ENCODE assay signal across 9 cellular contexts in genomic region chr7:44065431-44066110, GRCh38. TPM values are rescaled to one million over a fixed set of nuclear protein-coding genes. Genes with fewer than 3 reads are reported as not detected.
DNase-seq lines count a peak whose midpoint lies in the region; FAIRE-seq and TF ChIP-seq lines count a peak whose summit lies in the region.
"Had no signal": no experiment of that assay in that cellular context is flagged by ENCODE, and none has a peak within 500 bp of the region (broad histone marks: within the 10 kb centered on the region; RNA-seq: fewer than 3 reads in every experiment).

Gene PGAM2 (minus strand): TSS chr7:44065567. CDS start chr7:44065529, 38 bp downstream.

- FAIRE-seq in small intestine (lab: Jason Lieb, UNC), result no peak
- FAIRE-seq: colon had no signal

- TF ChIP-seq CTCF in endothelial cell (IDR thresholded peaks at IDR 0.05; ENCODE audit: unreplicated experiment), result no peak

- no peak within 1 kb of the TSS for H4K8ac ChIP-seq in neuronal stem cell (ENCODE audit: low read depth, low read length)

- H3K18ac ChIP-seq in neuronal stem cell (ENCODE audit: low read length), result peak within 1 kb of the TSS; percentile 92

- peaks cover 19 to 24% of the 10 kb centered on the region in 2 donors for H3K4me1 ChIP-seq in neuronal stem cell (ENCODE audit: control insufficient read depth in 2 of 2, insufficient read depth in 1 of 2, low read depth in 1 of 2, low read length in 2 of 2)
- no peaks in the 10 kb centered on the region for H3K4me1 ChIP-seq in small intestine (ENCODE audit: control insufficient read depth in 2 of 2, insufficient read depth in 1 of 2, low read depth in 1 of 2, low read length in 1 of 2)

- H3K4me1 Mint-ChIP-seq in dendritic cell treated with granulocyte-macrophage colony-stimulating factor and Interleukin-4, amounts not matched to agents 40 ng/mL and 50 ng/mL, for 4 days (ENCODE audit: low read depth), result peaks cover 52% of the 10 kb centered on the region
- no peaks in the 10 kb centered on the region for H3K4me1 Mint-ChIP-seq in endothelial cell (ENCODE audit: unreplicated experiment)

- no peak within 1 kb of the TSS for H3K4me3 Mint-ChIP-seq in dendritic cell treated with granulocyte-macrophage colony-stimulating factor and Interleukin-4, amounts not matched to agents 40 ng/mL and 50 ng/mL, for 4 days
- no peak within 1 kb of the TSS for H3K4me3 Mint-ChIP-seq in endothelial cell (ENCODE audit: unreplicated experiment)

- H3K23ac ChIP-seq in neuronal stem cell (ENCODE audit: low read depth, low read length, poor library complexity), result peak within 1 kb of the TSS; percentile 89

- H3K9me3 ChIP-seq in neuronal stem cell (replicated peaks in 1 of 2; ENCODE audit: control insufficient read depth in 2 of 2, insufficient read depth in 1 of 2, low read depth in 1 of 2, low read length in 2 of 2) (no peaks in the 10 kb centered on the region), small intestine (ENCODE audit: control insufficient read depth, low read depth) (no peaks in the 10 kb centered on the region)

- peak; percentile 11 for TF ChIP-seq POLR2A in GM15510 (IDR thresholded peaks at IDR 0.05; ENCODE audit: borderline replicate concordance, extremely low read depth, insufficient read length)

- peaks cover 4% of the 10 kb centered on the region for H3K79me1 ChIP-seq in neuronal stem cell (ENCODE audit: low read depth, low read length)

- intact Hi-C loops in dendritic cell treated with granulocyte-macrophage colony-stimulating factor and Interleukin-4, amounts not matched to agents 40 ng/mL and 50 ng/mL, for 4 days (cut with micrococcal nuclease), result no loop called here

- H3K27ac Mint-ChIP-seq in dendritic cell treated with granulocyte-macrophage colony-stimulating factor and Interleukin-4, amounts not matched to agents 40 ng/mL and 50 ng/mL, for 4 days, result peak within 1 kb of the TSS; percentile 66
- H3K27ac Mint-ChIP-seq in endothelial cell (ENCODE audit: unreplicated experiment), result no peak within 1 kb of the TSS

- peak within 1 kb of the TSS; percentile 84 for H2AFZ ChIP-seq in neuronal stem cell (ENCODE audit: low read length)

- no CpG with 5 or more reads among the region's 14 CpGs for WGBS in neuronal stem cell (ENCODE audit: extremely low coverage in 2 of 2, insufficient read length in 2 of 2, insufficient replicate concordance in 1 of 2), 2 donors
- WGBS in small intestine, 3 donors, result 19 to 33% (median 32%) methylated on average over 14 of the region's 14 CpGs

- peak within 1 kb of the TSS; percentile 9 for H3K14ac ChIP-seq in neuronal stem cell (ENCODE audit: low read length)

- H2AK5ac ChIP-seq in neuronal stem cell (ENCODE audit: low read depth, low read length), result peak within 1 kb of the TSS; percentile 99

- H3K4me3 ChIP-seq in neuronal stem cell (ENCODE audit: low read length in 2 of 2), result peak within 1 kb of the TSS in 1 of 2 donors; percentile 61
- no peak within 1 kb of the TSS for H3K4me3 ChIP-seq in small intestine (ENCODE audit: low read depth in 1 of 2, low read length in 2 of 2)

- peak within 1 kb of the TSS; percentile 47 for H3K4me2 ChIP-seq in neuronal stem cell (ENCODE audit: insufficient read depth, low read length, poor library complexity, severe bottlenecking)

- peak within 1 kb of the TSS; percentile 75 for H3K9ac ChIP-seq in neuronal stem cell (ENCODE audit: low read depth, low read length, poor library complexity)

- peak within 1 kb of the TSS; percentile 86 for H3K4ac ChIP-seq in neuronal stem cell (ENCODE audit: low read length)

- H2BK12ac ChIP-seq in neuronal stem cell (ENCODE audit: low read length), result peak within 1 kb of the TSS; percentile 67

- H2BK5ac ChIP-seq in neuronal stem cell (ENCODE audit: low read length), result peak within 1 kb of the TSS; percentile 97

- H3K27me3 ChIP-seq in neuronal stem cell (ENCODE audit: control insufficient read depth in 3 of 3, insufficient read depth in 3 of 3, low read depth in 1 of 3, low read length in 3 of 3) (no peaks in the 10 kb centered on the region), small intestine (ENCODE audit: control insufficient read depth in 2 of 2, insufficient read depth in 2 of 2, low read length in 2 of 2) (no peaks in the 10 kb centered on the region)

- no peak within 1 kb of the TSS for H4K91ac ChIP-seq in neuronal stem cell (ENCODE audit: low read depth, low read length, poor library complexity)

- peak within 1 kb of the TSS; percentile 56 for H2BK120ac ChIP-seq in neuronal stem cell (ENCODE audit: low read depth, low read length)

- H3K27me3 Mint-ChIP-seq in dendritic cell treated with granulocyte-macrophage colony-stimulating factor and Interleukin-4, amounts not matched to agents 40 ng/mL and 50 ng/mL, for 4 days, result peaks cover 6% of the 10 kb centered on the region
- peaks cover 12% of the 10 kb centered on the region for H3K27me3 Mint-ChIP-seq in endothelial cell (ENCODE audit: unreplicated experiment)

- H3K36me3 Mint-ChIP-seq in dendritic cell treated with granulocyte-macrophage colony-stimulating factor and Interleukin-4, amounts not matched to agents 40 ng/mL and 50 ng/mL, for 4 days (ENCODE audit: low read depth), result peaks cover 30% of the 10 kb centered on the region
- H3K36me3 Mint-ChIP-seq in endothelial cell (ENCODE audit: low read depth, unreplicated experiment), result peaks cover 4% of the 10 kb centered on the region

- H2BK15ac ChIP-seq in neuronal stem cell (ENCODE audit: low read length), result peak within 1 kb of the TSS; percentile 25

- DNase-seq in NCI-H774 (lab: John Stamatoyannopoulos, UW) (peak; percentile 29), neuronal stem cell (ENCODE audit: low spot score) (peak; percentile 69), small intestine (no peak), endothelial cell (ENCODE audit: low spot score) (no peak), KG1 (lab: John Stamatoyannopoulos, UW) (no peak)
- no peak for DNase-seq in activated naive CD4-positive, alpha-beta T cell treated with anti-CD3 and anti-CD28 coated beads, Interleukin-2, amount 50 U/mL, for 16 hours

- no peaks in the 10 kb centered on the region for H3K9me3 Mint-ChIP-seq in dendritic cell treated with granulocyte-macrophage colony-stimulating factor and Interleukin-4, amounts not matched to agents 40 ng/mL and 50 ng/mL, for 4 days
- no peaks in the 10 kb centered on the region for H3K9me3 Mint-ChIP-seq in endothelial cell (ENCODE audit: unreplicated experiment)

- H3K36me3 ChIP-seq in neuronal stem cell (replicated peaks in 1 of 2; ENCODE audit: control insufficient read depth in 2 of 2, insufficient read depth in 2 of 2, low read length in 2 of 2) (peaks cover 9 to 23% of the 10 kb centered on the region in 2 donors), small intestine (ENCODE audit: control insufficient read depth in 2 of 2, insufficient read depth in 2 of 2, low read length in 2 of 2) (peaks cover 4 to 7% of the 10 kb centered on the region in 2 donors)

- H3K27ac ChIP-seq in neuronal stem cell (replicated peaks; ENCODE audit: low read length) (peak within 1 kb of the TSS; percentile 77), small intestine (ENCODE audit: low read depth in 1 of 2, low read length in 1 of 2) (no peak within 1 kb of the TSS)

RNA-seq across cellular contexts. Expression of gene PGAM2, which starts in this region (rescaled TPM):
- 17.7 TPM for polyA plus RNA-seq in neuronal stem cell (2013, experiment 1 of 2)
- 17.9 TPM for polyA plus RNA-seq in neuronal stem cell (2013, experiment 2 of 2)
- polyA plus RNA-seq in small intestine, result 1 to 10 TPM in 2 of 3 donors, under 1 TPM in 1; 1.00 to 5.7 (median 2.2) TPM
- not detected for total RNA-seq in endothelial cell (ENCODE audit: unreplicated experiment)

Comparison
In these comparisons a context has a peak if more than half of its experiments do, and no peak if none do; other contexts are left out.
1. DNase-seq: peak in NCI-H774 (single experiment) and neuronal stem cell (single experiment); none in small intestine (single experiment), endothelial cell (single experiment), KG1 (single experiment) and activated naive CD4-positive, alpha-beta T cell treated with anti-CD3 and anti-CD28 coated beads, Interleukin-2, amount 50 U/mL, for 16 hours (single experiment).